Comparison of ENCODE assay signal across 18 cellular contexts in the genomic region with DNA sequence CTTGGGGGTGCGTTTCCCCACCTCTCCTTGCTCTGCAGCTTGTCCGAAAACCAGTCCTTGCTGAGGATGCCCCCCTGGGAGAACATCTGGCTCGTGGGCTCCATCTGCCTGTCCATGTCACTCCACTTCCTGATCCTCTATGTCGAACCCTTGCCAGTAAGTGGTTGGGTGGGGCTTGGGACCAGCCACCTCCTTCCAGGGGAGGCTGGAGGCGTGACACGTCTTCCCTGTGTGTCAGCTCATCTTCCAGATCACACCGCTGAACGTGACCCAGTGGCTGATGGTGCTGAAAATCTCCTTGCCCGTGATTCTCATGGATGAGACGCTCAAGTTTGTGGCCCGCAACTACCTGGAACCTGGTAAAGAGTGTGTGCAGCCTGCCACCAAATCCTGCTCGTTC. TPM values are rescaled to one million over a fixed set of nuclear protein-coding genes. Genes with fewer than 3 reads are reported as not detected.
DNase-seq lines count a peak whose midpoint lies in the region; ATAC-seq and TF ChIP-seq lines count a peak whose summit lies in the region.
"Had no signal": no experiment of that assay in that cellular context is flagged by ENCODE, and none has a peak within 500 bp of the region (broad histone marks: within the 10 kb centered on the region; RNA-seq: fewer than 3 reads in every experiment).

No MANE protein-coding gene starts in this region.

- no peak overlapping the region for H2AK5ac ChIP-seq in trophoblast cell (ENCODE audit: low read length)

- H3K27ac Mint-ChIP-seq in activated T-cell treated with anti-CD3 and anti-CD28 coated beads, Interleukin-2, amount 50 U/mL, for 24 hours: peak overlapping the region; percentile 24
- no peak overlapping the region for H3K27ac Mint-ChIP-seq in activated T-cell treated with anti-CD3 and anti-CD28 coated beads, Interleukin-2, amount 50 U/mL, for 72 hours
- peak overlapping the region; percentile 45 for H3K27ac Mint-ChIP-seq in T-helper 17 cell
- H3K27ac Mint-ChIP-seq in T-cell: no peak overlapping the region
- H3K27ac Mint-ChIP-seq: activated T-helper 2 cell treated with anti-CD3 and anti-CD28 coated beads, Interferon-gamma antibody, Interleukin-2, Interleukin-4, amounts not matched to agents 10 μg/mL and 5 μg/mL and 100 μg/mL, durations not matched to agents 14 hours and 24 hours and 36 hours; CD8-positive, alpha-beta T cell; natural killer cell treated with Interleukin-12 subunit alpha and Interleukin-12 subunit beta and Interleukin-15 and Interleukin-18, amount 100 ng/mL, for 72 hours; stimulated activated memory B cell treated with anti-CD40 and anti-IgM and Interleukin-4, amounts not matched to agents 10 μg/mL and 1 μg/mL and 100 μg/mL, for 72 hours had no signal

- POLR2A ChIA-PET in T-cell (lab: Charles Lee): no interaction called here

- H3K27ac ChIP-seq in foreskin keratinocyte (peak overlapping the region; percentile 61), thymus (ENCODE audit: low read depth) (peak overlapping the region; percentile 36), trophoblast cell (ENCODE audit: low read depth, low read length) (no peak overlapping the region)

- H3K27me3 Mint-ChIP-seq in activated T-cell treated with anti-CD3 and anti-CD28 coated beads, Interleukin-2, amount 50 U/mL, for 24 hours: no peaks in the 10 kb centered on the region
- H3K27me3 Mint-ChIP-seq in activated T-cell treated with anti-CD3 and anti-CD28 coated beads, Interleukin-2, amount 50 U/mL, for 72 hours (ENCODE audit: low read depth): no peaks in the 10 kb centered on the region
- no peaks in the 10 kb centered on the region for H3K27me3 Mint-ChIP-seq in T-helper 17 cell
- H3K27me3 Mint-ChIP-seq in T-cell: no peaks in the 10 kb centered on the region
- H3K27me3 Mint-ChIP-seq: natural killer cell treated with Interleukin-12 subunit alpha and Interleukin-12 subunit beta and Interleukin-15 and Interleukin-18, amount 100 ng/mL, for 72 hours; stimulated activated memory B cell treated with anti-CD40 and anti-IgM and Interleukin-4, amounts not matched to agents 10 μg/mL and 1 μg/mL and 100 μg/mL, for 72 hours had no signal

- peaks cover 31% of the 10 kb centered on the region for H3K4me1 Mint-ChIP-seq in activated T-cell treated with anti-CD3 and anti-CD28 coated beads, Interleukin-2, amount 50 U/mL, for 24 hours (ENCODE audit: low read depth)
- H3K4me1 Mint-ChIP-seq in activated T-cell treated with anti-CD3 and anti-CD28 coated beads, Interleukin-2, amount 50 U/mL, for 72 hours (ENCODE audit: low read depth): peaks cover 39% of the 10 kb centered on the region
- H3K4me1 Mint-ChIP-seq in T-helper 17 cell: peaks cover 17% of the 10 kb centered on the region
- peaks cover 21 to 35% (median 31%) of the 10 kb centered on the region in 3 donors for H3K4me1 Mint-ChIP-seq in T-cell

- peaks cover 98% of the 10 kb centered on the region for H3K36me3 Mint-ChIP-seq in activated T-cell treated with anti-CD3 and anti-CD28 coated beads, Interleukin-2, amount 50 U/mL, for 24 hours (ENCODE audit: low read depth)
- H3K36me3 Mint-ChIP-seq in activated T-cell treated with anti-CD3 and anti-CD28 coated beads, Interleukin-2, amount 50 U/mL, for 72 hours (ENCODE audit: insufficient read depth in 2 of 2): peaks cover 18 to 40% of the 10 kb centered on the region in 2 donors
- peaks cover 13% of the 10 kb centered on the region for H3K36me3 Mint-ChIP-seq in T-helper 17 cell (ENCODE audit: low read depth)
- peaks cover 58% of the 10 kb centered on the region for H3K36me3 Mint-ChIP-seq in T-cell

- 97% methylated on average over 12 of the region's 12 CpGs for WGBS in thymus
- WGBS in trophoblast cell (ENCODE audit: extremely low coverage, insufficient coverage, insufficient read length): no CpG with 5 or more reads among the region's 12 CpGs

- no peak overlapping the region for H4K12ac ChIP-seq in trophoblast cell (ENCODE audit: low read depth, low read length)

- no peak for TF ChIP-seq CTCF in foreskin keratinocyte (conservative IDR thresholded peaks at IDR 0.05)

- H3K27me3 ChIP-seq in foreskin keratinocyte (no peaks in the 10 kb centered on the region), thymus (ENCODE audit: control insufficient read depth, insufficient read depth) (no peaks in the 10 kb centered on the region), trophoblast cell (ENCODE audit: insufficient read depth, low read length) (no peaks in the 10 kb centered on the region)
- H3K27me3 ChIP-seq: upper lobe of left lung had no signal

- H3K9me3 ChIP-seq in T-helper 17 cell (ENCODE audit: control insufficient read depth, low read length, poor library complexity, severe bottlenecking): no peaks in the 10 kb centered on the region
- peaks cover 1% of the 10 kb centered on the region for H3K9me3 ChIP-seq in thymus (ENCODE audit: control insufficient read depth)
- no peaks in the 10 kb centered on the region for H3K9me3 ChIP-seq in trophoblast cell (ENCODE audit: insufficient read depth, low read depth, low read length)
- H3K9me3 ChIP-seq: upper lobe of left lung had no signal

- no peak overlapping the region for H3K4me2 ChIP-seq in trophoblast cell (ENCODE audit: low read length)

- H3K4me3 Mint-ChIP-seq in activated T-cell treated with anti-CD3 and anti-CD28 coated beads, Interleukin-2, amount 50 U/mL, for 24 hours: no peak overlapping the region
- H3K4me3 Mint-ChIP-seq in activated T-cell treated with anti-CD3 and anti-CD28 coated beads, Interleukin-2, amount 50 U/mL, for 72 hours: no peak overlapping the region
- H3K4me3 Mint-ChIP-seq in T-helper 17 cell: peak overlapping the region; percentile 25
- no peak overlapping the region for H3K4me3 Mint-ChIP-seq in T-cell
- H3K4me3 Mint-ChIP-seq: CD8-positive, alpha-beta T cell; natural killer cell treated with Interleukin-12 subunit alpha and Interleukin-12 subunit beta and Interleukin-15 and Interleukin-18, amount 100 ng/mL, for 72 hours; stimulated activated memory B cell treated with anti-CD40 and anti-IgM and Interleukin-4, amounts not matched to agents 10 μg/mL and 1 μg/mL and 100 μg/mL, for 72 hours had no signal

- no peak for DNase-seq in activated T-cell treated with anti-CD3 and anti-CD28 coated beads, Interleukin-2, amount 50 U/mL, for 24 hours
- no peak for DNase-seq in activated T-cell treated with anti-CD3 and anti-CD28 coated beads, Interleukin-2, amount 50 U/mL, for 72 hours
- no peak for DNase-seq in T-helper 17 cell
- DNase-seq in foreskin keratinocyte: no peak
- DNase-seq in T-cell: no peak
- no peak for DNase-seq in dermis blood vessel endothelial cell
- DNase-seq in trophoblast cell: no peak
- DNase-seq: CD8-positive, alpha-beta T cell; foreskin melanocyte; NCI-H1436 treated with DMSO at 0.1 percent for 48 hours; NCI-H82 had no signal

- H2BK12ac ChIP-seq in trophoblast cell (ENCODE audit: low read length): no peak overlapping the region

- no peak overlapping the region for H2AFZ ChIP-seq in trophoblast cell (ENCODE audit: insufficient read depth, low read length, poor library complexity)

- no peak overlapping the region for H3K4ac ChIP-seq in trophoblast cell (ENCODE audit: low read depth, low read length)

- no peak overlapping the region for H3K18ac ChIP-seq in trophoblast cell (ENCODE audit: low read length)

- CTCF ChIA-PET in T-cell (lab: Charles Lee): no interaction called here

- no peaks in the 10 kb centered on the region for H3K9me3 Mint-ChIP-seq in activated T-cell treated with anti-CD3 and anti-CD28 coated beads, Interleukin-2, amount 50 U/mL, for 24 hours
- H3K9me3 Mint-ChIP-seq in activated T-cell treated with anti-CD3 and anti-CD28 coated beads, Interleukin-2, amount 50 U/mL, for 72 hours: no peaks in the 10 kb centered on the region
- H3K9me3 Mint-ChIP-seq in T-cell: no peaks in the 10 kb centered on the region
- H3K9me3 Mint-ChIP-seq: activated T-helper 2 cell treated with anti-CD3 and anti-CD28 coated beads, Interferon-gamma antibody, Interleukin-2, Interleukin-4, amounts not matched to agents 10 μg/mL and 5 μg/mL and 100 μg/mL, durations not matched to agents 14 hours and 24 hours and 36 hours; CD8-positive, alpha-beta T cell; natural killer cell treated with Interleukin-12 subunit alpha and Interleukin-12 subunit beta and Interleukin-15 and Interleukin-18, amount 100 ng/mL, for 72 hours; stimulated activated memory B cell treated with anti-CD40 and anti-IgM and Interleukin-4, amounts not matched to agents 10 μg/mL and 1 μg/mL and 100 μg/mL, for 72 hours had no signal

- H3K4me1 ChIP-seq in foreskin keratinocyte: peaks cover 9% of the 10 kb centered on the region
- H3K4me1 ChIP-seq in thymus (ENCODE audit: control insufficient read depth, insufficient read depth, low read length): no peaks in the 10 kb centered on the region
- H3K4me1 ChIP-seq in trophoblast cell (ENCODE audit: control insufficient read depth in 1 of 2, insufficient read depth in 2 of 2, low read length in 2 of 2): peaks cover 0 to 3% of the 10 kb centered on the region in 2 experiments

- no peak overlapping the region for H2BK5ac ChIP-seq in trophoblast cell (ENCODE audit: low read depth, low read length, poor library complexity)

- no peak overlapping the region for H4K91ac ChIP-seq in trophoblast cell (ENCODE audit: low read depth, low read length)

- no peak for ATAC-seq in activated T-cell treated with anti-CD3 and anti-CD28 coated beads, Interleukin-2, amount 50 U/mL, for 72 hours (replicated peaks in 1 of 2)
- ATAC-seq in T-helper 17 cell (no peak), foreskin keratinocyte (no peak), T-cell (replicated peaks in 1 of 4) (no peak)
- ATAC-seq: CD8-positive, alpha-beta T cell; natural killer cell treated with Interleukin-12 subunit alpha and Interleukin-12 subunit beta and Interleukin-15 and Interleukin-18, amount 100 ng/mL, for 72 hours; Panc1; SK-N-SH treated with all-trans-retinoic acid at 6 μM for 48 hours; stimulated activated memory B cell treated with anti-CD40 and anti-IgM and Interleukin-4, amounts not matched to agents 10 μg/mL and 1 μg/mL and 100 μg/mL, for 72 hours had no signal

- no peaks in the 10 kb centered on the region for H3K79me1 ChIP-seq in trophoblast cell (ENCODE audit: low read length)

- H3K4me3 ChIP-seq in thymus (ENCODE audit: low read length) (no peak overlapping the region), trophoblast cell (ENCODE audit: low read depth, low read length) (no peak overlapping the region)
- H3K4me3 ChIP-seq: upper lobe of left lung had no signal

- no peak overlapping the region for H3K23ac ChIP-seq in trophoblast cell (ENCODE audit: low read length)

- H2BK120ac ChIP-seq in trophoblast cell (ENCODE audit: insufficient read depth, low read length, poor library complexity): no peak overlapping the region

- H3K9ac ChIP-seq in trophoblast cell (ENCODE audit: low read length): no peak overlapping the region

- H3K36me3 ChIP-seq in thymus (ENCODE audit: control insufficient read depth, insufficient read depth): peaks cover 59% of the 10 kb centered on the region
- peaks cover 60 to 78% of the 10 kb centered on the region in 2 experiments for H3K36me3 ChIP-seq in trophoblast cell (ENCODE audit: control insufficient read depth in 1 of 2, insufficient read depth in 2 of 2, low read length in 2 of 2)

- H4K8ac ChIP-seq in trophoblast cell (ENCODE audit: low read depth, low read length): no peak overlapping the region

- H3K14ac ChIP-seq in trophoblast cell (ENCODE audit: low read length): no peak overlapping the region

- H3K79me2 ChIP-seq in trophoblast cell (ENCODE audit: control insufficient read depth, insufficient read depth, low read length, poor library complexity): no peaks in the 10 kb centered on the region

RNA-seq across cellular contexts. Expression of a gene that starts 57.5 kb away (rescaled TPM):
- total RNA-seq in activated T-cell treated with anti-CD3 and anti-CD28 coated beads, Interleukin-2, amount 50 U/mL, for 72 hours: 10 to 100 TPM; 49.1 to 61.1 TPM
- total RNA-seq in T-helper 17 cell (10 to 100 TPM; 40.1 to 42.6 TPM), foreskin keratinocyte (45.4 and 50.5 TPM in 2 replicates), T-cell (10 to 100 TPM; 40.8 to 60.4 (median 57.6) TPM), dermis blood vessel endothelial cell (56.8 and 71.9 TPM in 2 replicates)
- polyA plus RNA-seq in foreskin keratinocyte (39.4 and 45.5 TPM in 2 replicates), thymus (66.6 TPM)
- 24.6 and 25.7 TPM in 2 replicates for polyA plus RNA-seq in trophoblast cell (2013)

Comparison
In these comparisons a context has a peak if more than half of its experiments do, and no peak if none do; other contexts are left out.
1. H3K27ac Mint-ChIP-seq: peak in activated T-cell treated with anti-CD3 and anti-CD28 coated beads, Interleukin-2, amount 50 U/mL, for 24 hours (single experiment) and T-helper 17 cell (single experiment); none in activated T-cell treated with anti-CD3 and anti-CD28 coated beads, Interleukin-2, amount 50 U/mL, for 72 hours (single experiment) and T-cell (0 of 2).